29 cellular contexts compared by ENCODE assay signal in genomic region chr22:45139693-45140092, GRCh38.
"Had no signal": no experiment of that assay in that cellular context is flagged by ENCODE, and none has a peak within 500 bp of the region (broad histone marks: within the 10 kb centered on the region; RNA-seq: fewer than 3 reads in every experiment).

No MANE protein-coding gene starts in this region.

- FAIRE-seq: islet of Langerhans, kidney had no signal

- H3K9ac ChIP-seq: neural progenitor cell had no signal

- H3K4me1 ChIP-seq: left ventricle myocardium inferior, neural progenitor cell, prostate gland, sigmoid colon, stomach, testis, thyroid gland, transverse colon, upper lobe of left lung, vagina had no signal

- H3K9me3 ChIP-seq: neutrophil, prostate gland, testis, thyroid gland had no signal

- H3K27ac ChIP-seq: left ventricle myocardium inferior, neural progenitor cell, neutrophil, ovary, prostate gland, sigmoid colon, stomach, testis, thyroid gland, transverse colon, upper lobe of left lung, vagina had no signal

- H3K36me3 ChIP-seq: neural progenitor cell, ovary had no signal

- H3K4me3 ChIP-seq: left ventricle myocardium inferior, lung, neural progenitor cell, ovary, prostate gland, sigmoid colon, smooth muscle cell, stomach, testis, thyroid gland, transverse colon, upper lobe of left lung, vagina had no signal

- DNase-seq: hypothalamus; immature natural killer cell; kidney; left ventricle myocardium inferior; mesendoderm; naive B cell; natural killer cell; nephron progenitor cell; occipital lobe; ovary; retina; right cardiac atrium; sigmoid colon; stimulated activated CD4-positive, alpha-beta T cell treated with anti-CD3 and anti-CD28 coated beads, Interleukin-1b, Interleukin-23, amount 100 ng/mL, for 48 hours; stimulated activated CD4-positive, alpha-beta T cell treated with anti-CD3 and anti-CD28 coated beads, Interleukin-4, amount 100 ng/mL, for 1 hour; stimulated activated naive B cell treated with anti-CD40 and anti-IgM and Interleukin-4, amounts not matched to agents 10 μg/mL and 1 μg/mL and 100 μg/mL, for 72 hours; stimulated activated naive CD8-positive, alpha-beta T cell treated with anti-CD3 and anti-CD28 coated beads, Interleukin-15, Interleukin-2, amounts not matched to agents 100 U/mL and 50 U/mL, for 24 hours; stomach; testis; thyroid gland; transverse colon; upper lobe of left lung had no signal

- H2AFZ ChIP-seq: neural progenitor cell had no signal

- H3K27me3 ChIP-seq: neural progenitor cell, neutrophil, ovary, sigmoid colon, stomach, testis, thyroid gland, transverse colon, upper lobe of left lung, vagina had no signal

- ATAC-seq: natural killer cell; right cardiac atrium; stimulated activated naive B cell treated with anti-CD40 and anti-IgM and Interleukin-4, amounts not matched to agents 10 μg/mL and 1 μg/mL and 100 μg/mL, for 72 hours; stimulated activated naive CD8-positive, alpha-beta T cell treated with anti-CD3 and anti-CD28 coated beads, Interleukin-15, Interleukin-2, amounts not matched to agents 100 U/mL and 50 U/mL, for 24 hours had no signal

- H3K4me2 ChIP-seq: neural progenitor cell, smooth muscle cell had no signal
